ENCODE assay signal across 30 cellular contexts in the genomic region with DNA sequence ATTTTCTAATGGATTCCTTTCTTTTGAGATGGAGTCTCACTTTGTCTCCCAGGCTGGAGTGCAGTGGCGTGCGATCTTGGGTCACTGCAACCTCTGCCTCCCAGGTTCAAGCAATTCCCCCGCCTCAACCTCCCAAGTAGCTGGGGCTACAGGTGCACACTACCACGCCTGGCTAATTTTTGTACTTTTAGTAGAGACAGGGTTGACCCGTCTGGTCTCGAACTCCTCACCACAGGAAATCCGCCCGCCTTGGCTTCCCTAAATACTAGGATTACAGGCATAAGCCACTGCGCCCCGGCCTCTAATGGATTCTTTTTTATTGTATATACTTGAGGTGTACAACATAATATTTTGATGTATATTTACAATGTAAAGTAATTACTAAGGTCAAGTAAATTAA.
"Had no signal": no experiment of that assay in that cellular context is flagged by ENCODE, and none has a peak within 500 bp of the region (broad histone marks: within the 10 kb centered on the region; RNA-seq: fewer than 3 reads in every experiment).

No MANE protein-coding gene starts in this region.

- H3K4me1 ChIP-seq: parathyroid adenoma, prostate gland, right lobe of liver, stomach, thyroid gland, tibial nerve, upper lobe of right lung, uterus had no signal

- H3K27me3 Mint-ChIP-seq: naive B cell; naive thymus-derived CD8-positive, alpha-beta T cell; natural killer cell treated with Interleukin-12 subunit alpha and Interleukin-12 subunit beta and Interleukin-15 and Interleukin-18, amount 100 ng/mL, for 72 hours; stimulated activated naive B cell treated with anti-CD40 and anti-IgM and Interleukin-4, amounts not matched to agents 10 μg/mL and 1 μg/mL and 100 μg/mL, for 72 hours; stimulated activated naive CD8-positive, alpha-beta T cell treated with anti-CD3 and anti-CD28 coated beads, Interleukin-15, Interleukin-2, amounts not matched to agents 100 ng/mL and 50 ng/mL, for 24 hours; type B pancreatic cell had no signal

- H3K27ac ChIP-seq: neutrophil, ovary, parathyroid adenoma, prostate gland, right lobe of liver, sigmoid colon, stomach, thoracic aorta, thyroid gland, tibial nerve, upper lobe of right lung, uterus had no signal

- H3K9me3 ChIP-seq: neutrophil, ovary, prostate gland, right lobe of liver, sigmoid colon, stomach, thoracic aorta, thyroid gland, tibial nerve, upper lobe of right lung, uterus had no signal

- H2AFZ ChIP-seq: parathyroid adenoma had no signal

- ATAC-seq: naive thymus-derived CD8-positive, alpha-beta T cell; natural killer cell treated with Interleukin-12 subunit alpha and Interleukin-12 subunit beta and Interleukin-15 and Interleukin-18, amount 100 ng/mL, for 72 hours; right cardiac atrium; right lobe of liver; stimulated activated effector memory CD8-positive, alpha-beta T cell treated with anti-CD3 and anti-CD28 coated beads, Interleukin-12 subunit alpha, Interleukin-12 subunit beta, amount 100 ng/mL, for 72 hours; stimulated activated naive B cell treated with anti-CD40 and anti-IgM and Interleukin-4, amounts not matched to agents 10 μg/mL and 1 μg/mL and 100 μg/mL, for 72 hours; upper lobe of right lung had no signal

- H3K27ac Mint-ChIP-seq: naive B cell; naive thymus-derived CD8-positive, alpha-beta T cell; natural killer cell treated with Interleukin-12 subunit alpha and Interleukin-12 subunit beta and Interleukin-15 and Interleukin-18, amount 100 ng/mL, for 72 hours; nephron progenitor cell; stimulated activated effector memory CD8-positive, alpha-beta T cell treated with anti-CD3 and anti-CD28 coated beads, Interleukin-12 subunit alpha, Interleukin-12 subunit beta, amount 100 ng/mL, for 72 hours; stimulated activated naive B cell treated with anti-CD40 and anti-IgM and Interleukin-4, amounts not matched to agents 10 μg/mL and 1 μg/mL and 100 μg/mL, for 72 hours; stimulated activated naive CD8-positive, alpha-beta T cell treated with anti-CD3 and anti-CD28 coated beads, Interleukin-15, Interleukin-2, amounts not matched to agents 100 ng/mL and 50 ng/mL, for 24 hours; type B pancreatic cell had no signal

- H3K36me3 ChIP-seq: neutrophil, ovary, prostate gland, right lobe of liver, sigmoid colon, stomach, thoracic aorta, thyroid gland, tibial nerve, upper lobe of right lung, uterus had no signal

- H3K9me3 Mint-ChIP-seq: natural killer cell treated with Interleukin-12 subunit alpha and Interleukin-12 subunit beta and Interleukin-15 and Interleukin-18, amount 100 ng/mL, for 72 hours; neural crest cell; stimulated activated effector memory CD8-positive, alpha-beta T cell treated with anti-CD3 and anti-CD28 coated beads, Interleukin-12 subunit alpha, Interleukin-12 subunit beta, amount 100 ng/mL, for 72 hours; stimulated activated naive CD8-positive, alpha-beta T cell treated with anti-CD3 and anti-CD28 coated beads, Interleukin-15, Interleukin-2, amounts not matched to agents 100 ng/mL and 50 ng/mL, for 24 hours; type B pancreatic cell had no signal

- H3K79me2 ChIP-seq: parathyroid adenoma had no signal

- H3K4me3 Mint-ChIP-seq: naive B cell; naive thymus-derived CD8-positive, alpha-beta T cell; natural killer cell treated with Interleukin-12 subunit alpha and Interleukin-12 subunit beta and Interleukin-15 and Interleukin-18, amount 100 ng/mL, for 72 hours; nephron progenitor cell; neural crest cell; stimulated activated effector memory CD8-positive, alpha-beta T cell treated with anti-CD3 and anti-CD28 coated beads, Interleukin-12 subunit alpha, Interleukin-12 subunit beta, amount 100 ng/mL, for 72 hours; stimulated activated naive B cell treated with anti-CD40 and anti-IgM and Interleukin-4, amounts not matched to agents 10 μg/mL and 1 μg/mL and 100 μg/mL, for 72 hours; stimulated activated naive CD8-positive, alpha-beta T cell treated with anti-CD3 and anti-CD28 coated beads, Interleukin-15, Interleukin-2, amounts not matched to agents 100 ng/mL and 50 ng/mL, for 24 hours; type B pancreatic cell had no signal

- H3K4me3 ChIP-seq: ovary, prostate gland, right lobe of liver, sigmoid colon, stomach, thoracic aorta, thyroid gland, tibial nerve, upper lobe of right lung, uterus had no signal

- H3K4me1 Mint-ChIP-seq: naive B cell; naive thymus-derived CD8-positive, alpha-beta T cell; nephron progenitor cell; neural crest cell; stimulated activated effector memory CD8-positive, alpha-beta T cell treated with anti-CD3 and anti-CD28 coated beads, Interleukin-12 subunit alpha, Interleukin-12 subunit beta, amount 100 ng/mL, for 72 hours; stimulated activated naive B cell treated with anti-CD40 and anti-IgM and Interleukin-4, amounts not matched to agents 10 μg/mL and 1 μg/mL and 100 μg/mL, for 72 hours had no signal

- H3K27me3 ChIP-seq: neutrophil, ovary, right lobe of liver, sigmoid colon, stomach, thyroid gland, tibial nerve, upper lobe of right lung, uterus had no signal

- H3K36me3 Mint-ChIP-seq: naive B cell; naive thymus-derived CD8-positive, alpha-beta T cell; natural killer cell treated with Interleukin-12 subunit alpha and Interleukin-12 subunit beta and Interleukin-15 and Interleukin-18, amount 100 ng/mL, for 72 hours; stimulated activated effector memory CD8-positive, alpha-beta T cell treated with anti-CD3 and anti-CD28 coated beads, Interleukin-12 subunit alpha, Interleukin-12 subunit beta, amount 100 ng/mL, for 72 hours; stimulated activated naive B cell treated with anti-CD40 and anti-IgM and Interleukin-4, amounts not matched to agents 10 μg/mL and 1 μg/mL and 100 μg/mL, for 72 hours; type B pancreatic cell had no signal

- H3K9ac ChIP-seq: parathyroid adenoma had no signal

- DNase-seq: naive B cell; naive thymus-derived CD8-positive, alpha-beta T cell; nephron progenitor cell; nucleus accumbens; ovary; retina; right lobe of liver; sigmoid colon; small intestine; stimulated activated CD4-positive, alpha-beta T cell treated with anti-CD3 and anti-CD28 coated beads, Interleukin-15, amount 100 ng/mL, for 24 hours; stimulated activated CD4-positive, alpha-beta T cell treated with anti-CD3 and anti-CD28 coated beads, Interleukin-2, amount 100 ng/mL, for 24 hours; stimulated activated CD4-positive, alpha-beta T cell treated with anti-CD3 and anti-CD28 coated beads, Interleukin-2, amount 100 ng/mL, for 48 hours; stimulated activated CD4-positive, alpha-beta T cell treated with anti-CD3 and anti-CD28 coated beads, Interleukin-4, amount 100 ng/mL, for 24 hours; stimulated activated naive B cell treated with anti-CD40 and anti-IgM and Interleukin-4, amounts not matched to agents 10 μg/mL and 1 μg/mL and 100 μg/mL, for 72 hours; stimulated activated naive CD4-positive, alpha-beta T cell treated with Interleukin-2 at 50 U/mL for 16 hours; stomach; thyroid gland; upper lobe of right lung; uterus had no signal
